In genomic region chr1:41621256-41621655, GRCh38 we compare ENCODE assay signal across 16 cellular contexts.
"Had no signal": no experiment of that assay in that cellular context is flagged by ENCODE, and none has a peak within 500 bp of the region (broad histone marks: within the 10 kb centered on the region; RNA-seq: fewer than 3 reads in every experiment).

No MANE protein-coding gene starts in this region.

- H3K27ac Mint-ChIP-seq: nephron had no signal

- DNase-seq: effector CD4-positive, alpha-beta T cell; heart right ventricle; hypothalamus; mammary epithelial cell; mucosa of descending colon; psoas muscle; retina; right lobe of liver; upper lobe of left lung; uterus had no signal

- H3K36me3 ChIP-seq: heart right ventricle, right lobe of liver, tibial artery, upper lobe of left lung, uterus had no signal

- H3K4me3 ChIP-seq: coronary artery, heart right ventricle, mucosa of descending colon, psoas muscle, right lobe of liver, skin epidermis, tibial artery, upper lobe of left lung, uterus had no signal

- H3K27me3 Mint-ChIP-seq: stimulated activated naive CD8-positive, alpha-beta T cell treated with anti-CD3 and anti-CD28 coated beads, Interleukin-15, Interleukin-2, amounts not matched to agents 100 ng/mL and 50 ng/mL, for 24 hours had no signal

- H3K27ac ChIP-seq: coronary artery, heart right ventricle, psoas muscle, right lobe of liver, skin epidermis, tibial artery, upper lobe of left lung, uterus had no signal

- H3K9me3 ChIP-seq: heart right ventricle, mucosa of descending colon, psoas muscle, right lobe of liver, tibial artery, upper lobe of left lung, uterus had no signal

- ATAC-seq: heart right ventricle, left lobe of liver, mucosa of descending colon, psoas muscle, right lobe of liver had no signal

- H3K9me3 Mint-ChIP-seq: nephron; stimulated activated naive CD8-positive, alpha-beta T cell treated with anti-CD3 and anti-CD28 coated beads, Interleukin-15, Interleukin-2, amounts not matched to agents 100 ng/mL and 50 ng/mL, for 24 hours had no signal

- H3K27me3 ChIP-seq: heart right ventricle, right lobe of liver, tibial artery, upper lobe of left lung, uterus had no signal

- H3K4me1 ChIP-seq: uterus had no signal

- H3K4me3 Mint-ChIP-seq: nephron; stimulated activated naive CD8-positive, alpha-beta T cell treated with anti-CD3 and anti-CD28 coated beads, Interleukin-15, Interleukin-2, amounts not matched to agents 100 ng/mL and 50 ng/mL, for 24 hours had no signal
